Comparison of ENCODE assay signal across 1 cellular context in genomic region chr10:103620891-103621777, GRCh38.
TF ChIP-seq lines count a peak whose summit lies in the region.

No MANE protein-coding gene starts in this region.

TF ChIP-seq in K562, 482 proteins besides CTCF, POLR2A, EP300 and RAD21 (continued from another document):
- TF ChIP-seq MBD2 (IDR thresholded peaks at IDR 0.05; ENCODE audit: borderline replicate concordance, low read depth), result no peak
- no peak for TF ChIP-seq MAFK (IDR thresholded peaks at IDR 0.05; ENCODE audit: low read length)
